1 cellular context compared by ENCODE assay signal in the genomic region with DNA sequence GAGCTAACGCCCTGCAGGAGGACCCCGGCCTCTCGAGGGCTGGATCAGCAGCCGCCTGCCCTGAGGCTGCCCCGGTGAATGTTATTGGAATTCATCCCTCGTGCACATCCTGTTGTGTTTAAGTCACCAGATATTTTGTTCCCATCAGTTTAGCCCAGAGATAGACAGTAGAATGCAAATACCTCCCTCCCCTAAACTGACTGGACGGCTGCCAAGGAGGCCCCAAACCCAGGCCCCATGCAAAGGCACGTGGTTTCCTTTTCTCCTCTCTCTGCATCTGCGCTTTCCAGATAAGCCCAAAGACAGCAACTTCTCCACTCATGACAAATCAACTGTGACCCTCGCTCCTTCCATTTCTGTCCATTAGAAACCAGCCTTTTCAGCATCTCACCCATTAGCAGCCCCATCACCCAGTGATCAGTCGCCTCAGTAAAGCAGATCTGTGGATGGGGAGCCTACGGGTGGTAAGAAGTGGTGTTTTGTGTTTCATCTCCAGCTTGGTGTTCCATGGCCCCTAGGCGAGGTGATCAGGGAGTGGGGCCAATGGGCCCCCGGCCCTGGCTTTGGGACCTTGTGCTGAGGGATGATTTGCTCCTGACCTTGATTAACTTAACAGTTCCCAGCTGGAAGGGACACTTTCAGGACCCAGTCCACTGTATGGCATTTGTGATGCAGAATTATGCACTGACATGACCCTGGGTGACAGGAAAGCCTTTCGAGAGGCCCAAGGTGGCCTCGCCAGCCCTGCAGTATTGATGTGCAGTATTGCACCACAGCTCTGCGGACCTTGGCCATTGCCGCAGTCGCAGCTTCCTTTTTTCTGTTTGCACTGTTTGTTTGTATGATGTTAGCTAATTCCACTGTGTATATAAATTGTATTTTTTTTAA.
TF ChIP-seq lines count a peak whose summit lies in the region.

No MANE protein-coding gene starts in this region.

TF ChIP-seq in HepG2, 621 proteins besides CTCF, POLR2A, EP300 and RAD21 (continued from another document and continues in another):
- TF ChIP-seq ZFP90 (CRISPR knock-in tag; IDR thresholded peaks at IDR 0.05; ENCODE audit: borderline replicate concordance) (peak; percentile 79), TBP (CRISPR knock-in tag; IDR thresholded peaks at IDR 0.05) (no peak), DNMT3B (CRISPR knock-in tag; conservative IDR thresholded peaks at IDR 0.05) (no peak; the same call in 1 of the 2 replicates), HDAC6 (IDR thresholded peaks at IDR 0.05; ENCODE audit: low read depth, low read length) (no peak), CBX5 (CRISPR knock-in tag; IDR thresholded peaks at IDR 0.05; ENCODE audit: borderline replicate concordance) (peak; percentile 67; the same call in 1 of the 2 replicates), SP1 (IDR thresholded peaks at IDR 0.05) (no peak), SP1 (CRISPR knock-in tag; IDR thresholded peaks at IDR 0.05) (no peak), ATM (IDR thresholded peaks at IDR 0.05; ENCODE audit: borderline replicate concordance) (no peak), SP4 (CRISPR knock-in tag; IDR thresholded peaks at IDR 0.05) (no peak; the same call in 1 of the 2 replicates), HNF4A (CRISPR knock-in tag; IDR thresholded peaks at IDR 0.05) (peak; percentile 99), ZNF367 (CRISPR knock-in tag; IDR thresholded peaks at IDR 0.05; ENCODE audit: borderline replicate concordance) (no peak), TBL1XR1 (IDR thresholded peaks at IDR 0.05; ENCODE audit: borderline replicate concordance, low read length, partially characterized antibody) (peak; percentile 80), NAIF1 (CRISPR knock-in tag; IDR thresholded peaks at IDR 0.05; ENCODE audit: borderline replicate concordance) (no peak), NFIB (CRISPR knock-in tag; IDR thresholded peaks at IDR 0.05; ENCODE audit: borderline replicate concordance) (no peak), ZNF790 (CRISPR knock-in tag; IDR thresholded peaks at IDR 0.05; ENCODE audit: borderline replicate concordance) (peak; percentile 45; the same call in 1 of the 2 replicates), ZNF33B (CRISPR knock-in tag; IDR thresholded peaks at IDR 0.05) (no peak), GZF1 (CRISPR knock-in tag; IDR thresholded peaks at IDR 0.05) (no peak)
- TF ChIP-seq, protein P1, sequence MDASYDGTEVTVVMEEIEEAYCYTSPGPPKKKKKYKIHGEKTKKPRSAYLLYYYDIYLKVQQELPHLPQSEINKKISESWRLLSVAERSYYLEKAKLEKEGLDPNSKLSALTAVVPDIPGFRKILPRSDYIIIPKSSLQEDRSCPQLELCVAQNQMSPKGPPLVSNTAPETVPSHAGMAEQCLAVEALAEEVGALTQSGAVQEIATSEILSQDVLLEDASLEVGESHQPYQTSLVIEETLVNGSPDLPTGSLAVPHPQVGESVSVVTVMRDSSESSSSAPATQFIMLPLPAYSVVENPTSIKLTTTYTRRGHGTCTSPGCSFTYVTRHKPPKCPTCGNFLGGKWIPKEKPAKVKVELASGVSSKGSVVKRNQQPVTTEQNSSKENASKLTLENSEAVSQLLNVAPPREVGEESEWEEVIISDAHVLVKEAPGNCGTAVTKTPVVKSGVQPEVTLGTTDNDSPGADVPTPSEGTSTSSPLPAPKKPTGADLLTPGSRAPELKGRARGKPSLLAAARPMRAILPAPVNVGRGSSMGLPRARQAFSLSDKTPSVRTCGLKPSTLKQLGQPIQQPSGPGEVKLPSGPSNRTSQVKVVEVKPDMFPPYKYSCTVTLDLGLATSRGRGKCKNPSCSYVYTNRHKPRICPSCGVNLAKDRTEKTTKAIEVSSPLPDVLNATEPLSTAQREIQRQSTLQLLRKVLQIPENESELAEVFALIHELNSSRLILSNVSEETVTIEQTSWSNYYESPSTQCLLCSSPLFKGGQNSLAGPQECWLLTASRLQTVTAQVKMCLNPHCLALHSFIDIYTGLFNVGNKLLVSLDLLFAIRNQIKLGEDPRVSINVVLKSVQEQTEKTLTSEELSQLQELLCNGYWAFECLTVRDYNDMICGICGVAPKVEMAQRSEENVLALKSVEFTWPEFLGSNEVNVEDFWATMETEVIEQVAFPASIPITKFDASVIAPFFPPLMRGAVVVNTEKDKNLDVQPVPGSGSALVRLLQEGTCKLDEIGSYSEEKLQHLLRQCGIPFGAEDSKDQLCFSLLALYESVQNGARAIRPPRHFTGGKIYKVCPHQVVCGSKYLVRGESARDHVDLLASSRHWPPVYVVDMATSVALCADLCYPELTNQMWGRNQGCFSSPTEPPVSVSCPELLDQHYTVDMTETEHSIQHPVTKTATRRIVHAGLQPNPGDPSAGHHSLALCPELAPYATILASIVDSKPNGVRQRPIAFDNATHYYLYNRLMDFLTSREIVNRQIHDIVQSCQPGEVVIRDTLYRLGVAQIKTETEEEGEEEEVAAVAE (CRISPR knock-in tag; IDR thresholded peaks at IDR 0.05; ENCODE audit: borderline replicate concordance): no peak
- TF ChIP-seq, protein P2, sequence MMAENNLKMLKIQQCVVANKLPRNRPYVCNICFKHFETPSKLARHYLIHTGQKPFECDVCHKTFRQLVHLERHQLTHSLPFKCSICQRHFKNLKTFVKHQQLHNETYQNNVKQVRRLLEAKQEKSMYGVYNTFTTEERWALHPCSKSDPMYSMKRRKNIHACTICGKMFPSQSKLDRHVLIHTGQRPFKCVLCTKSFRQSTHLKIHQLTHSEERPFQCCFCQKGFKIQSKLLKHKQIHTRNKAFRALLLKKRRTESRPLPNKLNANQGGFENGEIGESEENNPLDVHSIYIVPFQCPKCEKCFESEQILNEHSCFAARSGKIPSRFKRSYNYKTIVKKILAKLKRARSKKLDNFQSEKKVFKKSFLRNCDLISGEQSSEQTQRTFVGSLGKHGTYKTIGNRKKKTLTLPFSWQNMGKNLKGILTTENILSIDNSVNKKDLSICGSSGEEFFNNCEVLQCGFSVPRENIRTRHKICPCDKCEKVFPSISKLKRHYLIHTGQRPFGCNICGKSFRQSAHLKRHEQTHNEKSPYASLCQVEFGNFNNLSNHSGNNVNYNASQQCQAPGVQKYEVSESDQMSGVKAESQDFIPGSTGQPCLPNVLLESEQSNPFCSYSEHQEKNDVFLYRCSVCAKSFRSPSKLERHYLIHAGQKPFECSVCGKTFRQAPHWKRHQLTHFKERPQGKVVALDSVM (CRISPR knock-in tag; IDR thresholded peaks at IDR 0.05): peak; percentile 50; the same call in 1 of the 2 replicates
- TF ChIP-seq, protein P3, sequence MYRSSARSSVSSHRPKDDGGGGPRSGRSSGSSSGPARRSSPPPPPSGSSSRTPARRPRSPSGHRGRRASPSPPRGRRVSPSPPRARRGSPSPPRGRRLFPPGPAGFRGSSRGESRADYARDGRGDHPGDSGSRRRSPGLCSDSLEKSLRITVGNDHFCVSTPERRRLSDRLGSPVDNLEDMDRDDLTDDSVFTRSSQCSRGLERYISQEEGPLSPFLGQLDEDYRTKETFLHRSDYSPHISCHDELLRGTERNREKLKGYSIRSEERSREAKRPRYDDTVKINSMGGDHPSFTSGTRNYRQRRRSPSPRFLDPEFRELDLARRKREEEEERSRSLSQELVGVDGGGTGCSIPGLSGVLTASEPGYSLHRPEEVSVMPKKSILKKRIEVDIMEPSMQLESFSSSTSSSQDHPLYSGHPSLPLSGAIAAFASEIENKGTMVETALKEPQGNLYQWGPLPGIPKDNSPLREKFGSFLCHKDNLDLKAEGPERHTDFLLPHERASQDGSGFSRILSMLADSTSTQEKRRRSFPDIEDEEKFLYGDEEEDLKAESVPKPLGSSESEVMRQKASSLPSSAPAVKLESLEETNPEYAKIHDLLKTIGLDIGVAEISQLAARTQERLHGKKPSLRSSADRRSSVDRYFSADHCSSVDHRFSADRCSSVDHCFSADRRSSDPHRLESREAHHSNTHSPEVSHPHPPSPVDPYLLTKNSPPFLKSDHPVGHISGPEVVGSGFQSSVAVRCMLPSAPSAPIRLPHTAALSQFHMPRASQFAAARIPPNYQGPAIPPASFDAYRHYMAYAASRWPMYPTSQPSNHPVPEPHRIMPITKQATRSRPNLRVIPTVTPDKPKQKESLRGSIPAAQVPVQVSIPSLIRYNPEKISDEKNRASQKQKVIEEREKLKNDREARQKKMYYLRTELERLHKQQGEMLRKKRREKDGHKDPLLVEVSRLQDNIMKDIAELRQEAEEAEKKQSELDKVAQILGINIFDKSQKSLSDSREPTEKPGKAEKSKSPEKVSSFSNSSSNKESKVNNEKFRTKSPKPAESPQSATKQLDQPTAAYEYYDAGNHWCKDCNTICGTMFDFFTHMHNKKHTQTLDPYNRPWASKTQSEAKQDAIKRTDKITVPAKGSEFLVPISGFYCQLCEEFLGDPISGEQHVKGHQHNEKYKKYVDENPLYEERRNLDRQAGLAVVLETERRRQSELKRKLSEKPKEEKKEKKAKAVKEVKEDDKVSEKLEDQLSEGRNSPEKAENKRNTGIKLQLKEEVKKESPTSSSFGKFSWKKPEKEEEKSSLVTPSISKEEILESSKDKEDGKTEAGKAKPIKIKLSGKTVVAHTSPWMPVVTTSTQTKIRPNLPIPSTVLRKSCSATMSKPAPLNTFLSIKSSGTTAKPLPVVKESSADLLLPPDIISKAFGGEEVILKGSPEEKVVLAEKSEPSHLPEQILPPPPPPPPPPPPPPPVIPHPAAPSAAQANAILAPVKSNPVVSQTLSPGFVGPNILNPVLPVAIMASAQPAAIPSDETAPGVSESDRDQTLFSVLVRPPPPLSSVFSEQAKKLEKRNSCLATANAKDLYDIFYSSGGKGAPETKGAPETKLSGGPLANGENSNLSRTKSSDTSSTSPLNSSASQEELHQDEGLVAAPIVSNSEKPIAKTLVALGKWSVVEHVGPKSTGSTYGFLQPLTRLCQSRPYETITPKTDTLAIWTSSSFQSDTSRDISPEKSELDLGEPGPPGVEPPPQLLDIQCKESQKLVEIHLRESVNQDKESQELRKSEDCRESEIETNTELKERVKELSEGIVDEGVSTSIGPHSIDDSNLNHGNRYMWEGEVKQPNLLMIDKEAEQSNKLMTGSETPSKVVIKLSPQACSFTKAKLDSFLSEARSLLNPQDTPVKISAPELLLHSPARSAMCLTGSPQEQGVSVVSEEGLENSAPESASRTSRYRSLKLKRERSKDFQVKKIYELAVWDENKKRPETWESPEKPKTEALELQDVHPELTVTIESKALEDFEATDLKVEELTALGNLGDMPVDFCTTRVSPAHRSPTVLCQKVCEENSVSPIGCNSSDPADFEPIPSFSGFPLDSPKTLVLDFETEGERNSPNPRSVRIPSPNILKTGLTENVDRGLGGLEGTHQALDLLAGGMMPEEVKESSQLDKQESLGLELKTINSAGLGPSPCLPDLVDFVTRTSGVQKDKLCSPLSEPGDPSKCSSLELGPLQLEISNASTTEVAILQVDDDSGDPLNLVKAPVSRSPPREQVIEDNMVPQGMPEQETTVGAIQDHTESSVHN (CRISPR knock-in tag; IDR thresholded peaks at IDR 0.05): no peak
- TF ChIP-seq, protein P4, sequence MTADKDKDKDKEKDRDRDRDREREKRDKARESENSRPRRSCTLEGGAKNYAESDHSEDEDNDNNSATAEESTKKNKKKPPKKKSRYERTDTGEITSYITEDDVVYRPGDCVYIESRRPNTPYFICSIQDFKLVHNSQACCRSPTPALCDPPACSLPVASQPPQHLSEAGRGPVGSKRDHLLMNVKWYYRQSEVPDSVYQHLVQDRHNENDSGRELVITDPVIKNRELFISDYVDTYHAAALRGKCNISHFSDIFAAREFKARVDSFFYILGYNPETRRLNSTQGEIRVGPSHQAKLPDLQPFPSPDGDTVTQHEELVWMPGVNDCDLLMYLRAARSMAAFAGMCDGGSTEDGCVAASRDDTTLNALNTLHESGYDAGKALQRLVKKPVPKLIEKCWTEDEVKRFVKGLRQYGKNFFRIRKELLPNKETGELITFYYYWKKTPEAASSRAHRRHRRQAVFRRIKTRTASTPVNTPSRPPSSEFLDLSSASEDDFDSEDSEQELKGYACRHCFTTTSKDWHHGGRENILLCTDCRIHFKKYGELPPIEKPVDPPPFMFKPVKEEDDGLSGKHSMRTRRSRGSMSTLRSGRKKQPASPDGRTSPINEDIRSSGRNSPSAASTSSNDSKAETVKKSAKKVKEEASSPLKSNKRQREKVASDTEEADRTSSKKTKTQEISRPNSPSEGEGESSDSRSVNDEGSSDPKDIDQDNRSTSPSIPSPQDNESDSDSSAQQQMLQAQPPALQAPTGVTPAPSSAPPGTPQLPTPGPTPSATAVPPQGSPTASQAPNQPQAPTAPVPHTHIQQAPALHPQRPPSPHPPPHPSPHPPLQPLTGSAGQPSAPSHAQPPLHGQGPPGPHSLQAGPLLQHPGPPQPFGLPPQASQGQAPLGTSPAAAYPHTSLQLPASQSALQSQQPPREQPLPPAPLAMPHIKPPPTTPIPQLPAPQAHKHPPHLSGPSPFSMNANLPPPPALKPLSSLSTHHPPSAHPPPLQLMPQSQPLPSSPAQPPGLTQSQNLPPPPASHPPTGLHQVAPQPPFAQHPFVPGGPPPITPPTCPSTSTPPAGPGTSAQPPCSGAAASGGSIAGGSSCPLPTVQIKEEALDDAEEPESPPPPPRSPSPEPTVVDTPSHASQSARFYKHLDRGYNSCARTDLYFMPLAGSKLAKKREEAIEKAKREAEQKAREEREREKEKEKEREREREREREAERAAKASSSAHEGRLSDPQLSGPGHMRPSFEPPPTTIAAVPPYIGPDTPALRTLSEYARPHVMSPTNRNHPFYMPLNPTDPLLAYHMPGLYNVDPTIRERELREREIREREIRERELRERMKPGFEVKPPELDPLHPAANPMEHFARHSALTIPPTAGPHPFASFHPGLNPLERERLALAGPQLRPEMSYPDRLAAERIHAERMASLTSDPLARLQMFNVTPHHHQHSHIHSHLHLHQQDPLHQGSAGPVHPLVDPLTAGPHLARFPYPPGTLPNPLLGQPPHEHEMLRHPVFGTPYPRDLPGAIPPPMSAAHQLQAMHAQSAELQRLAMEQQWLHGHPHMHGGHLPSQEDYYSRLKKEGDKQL (CRISPR knock-in tag; IDR thresholded peaks at IDR 0.05; ENCODE audit: low read depth): peak; percentile 69; the same call in 1 of the 2 replicates
- TF ChIP-seq, protein P5, sequence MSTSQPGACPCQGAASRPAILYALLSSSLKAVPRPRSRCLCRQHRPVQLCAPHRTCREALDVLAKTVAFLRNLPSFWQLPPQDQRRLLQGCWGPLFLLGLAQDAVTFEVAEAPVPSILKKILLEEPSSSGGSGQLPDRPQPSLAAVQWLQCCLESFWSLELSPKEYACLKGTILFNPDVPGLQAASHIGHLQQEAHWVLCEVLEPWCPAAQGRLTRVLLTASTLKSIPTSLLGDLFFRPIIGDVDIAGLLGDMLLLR (CRISPR knock-in tag; IDR thresholded peaks at IDR 0.05): no peak
- TF ChIP-seq, protein P6, sequence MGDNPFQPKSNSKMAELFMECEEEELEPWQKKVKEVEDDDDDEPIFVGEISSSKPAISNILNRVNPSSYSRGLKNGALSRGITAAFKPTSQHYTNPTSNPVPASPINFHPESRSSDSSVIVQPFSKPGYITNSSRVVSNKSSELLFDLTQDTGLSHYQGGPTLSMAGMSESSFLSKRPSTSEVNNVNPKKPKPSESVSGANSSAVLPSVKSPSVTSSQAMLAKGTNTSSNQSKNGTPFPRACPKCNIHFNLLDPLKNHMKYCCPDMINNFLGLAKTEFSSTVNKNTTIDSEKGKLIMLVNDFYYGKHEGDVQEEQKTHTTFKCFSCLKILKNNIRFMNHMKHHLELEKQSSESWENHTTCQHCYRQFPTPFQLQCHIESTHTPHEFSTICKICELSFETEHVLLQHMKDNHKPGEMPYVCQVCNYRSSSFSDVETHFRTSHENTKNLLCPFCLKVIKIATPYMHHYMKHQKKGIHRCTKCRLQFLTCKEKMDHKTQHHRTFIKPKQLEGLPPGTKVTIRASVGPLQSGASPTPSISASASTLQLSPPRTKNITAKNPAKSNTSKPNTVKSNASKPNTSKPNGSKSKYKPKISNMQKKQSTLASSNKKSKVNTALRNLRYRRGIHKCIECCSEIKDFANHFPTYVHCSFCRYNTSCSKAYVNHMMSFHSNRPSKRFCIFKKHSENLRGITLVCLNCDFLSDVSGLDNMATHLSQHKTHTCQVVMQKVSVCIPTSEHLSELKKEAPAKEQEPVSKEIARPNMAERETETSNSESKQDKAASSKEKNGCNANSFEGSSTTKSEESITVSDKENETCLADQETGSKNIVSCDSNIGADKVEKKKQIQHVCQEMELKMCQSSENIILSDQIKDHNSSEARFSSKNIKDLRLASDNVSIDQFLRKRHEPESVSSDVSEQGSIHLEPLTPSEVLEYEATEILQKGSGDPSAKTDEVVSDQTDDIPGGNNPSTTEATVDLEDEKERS (CRISPR knock-in tag; IDR thresholded peaks at IDR 0.05): no peak
